In the genomic region with DNA sequence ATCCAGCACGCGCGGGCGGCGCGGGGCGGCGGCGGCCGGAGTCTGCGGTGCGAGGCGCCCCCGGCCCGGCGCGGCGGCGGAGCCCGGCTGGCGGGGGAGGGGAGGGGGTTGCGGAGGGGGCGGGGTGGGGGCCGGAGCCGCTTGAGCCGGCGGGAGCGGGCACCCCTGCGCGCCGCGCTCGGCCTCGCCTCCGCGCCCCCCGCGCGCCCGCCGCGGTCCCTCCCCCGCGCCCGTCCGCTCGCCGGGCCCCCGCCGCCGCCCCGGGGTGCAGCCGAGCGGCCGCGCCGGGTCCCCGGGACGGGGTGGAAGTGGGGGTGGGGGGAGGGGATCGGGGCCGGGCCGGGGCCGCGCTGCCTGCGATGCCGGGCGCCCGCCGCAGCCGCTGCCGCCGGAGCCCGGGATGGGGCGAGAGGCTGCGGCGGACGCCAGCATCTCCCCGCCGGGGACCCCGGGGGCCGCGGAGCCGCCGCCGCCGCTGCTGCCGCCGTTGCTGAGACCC, we compare ENCODE assay signal across 10 cellular contexts. TPM values are rescaled to one million over a fixed set of nuclear protein-coding genes. Genes with fewer than 3 reads are reported as not detected.
DNase-seq lines count a peak whose midpoint lies in the region; ATAC-seq, FAIRE-seq and TF ChIP-seq lines count a peak whose summit lies in the region.
"Had no signal": no experiment of that assay in that cellular context is flagged by ENCODE, and none has a peak within 500 bp of the region (broad histone marks: within the 10 kb centered on the region; RNA-seq: fewer than 3 reads in every experiment).

No MANE protein-coding gene starts in this region.

- H3K4me1 Mint-ChIP-seq in CD4-positive, alpha-beta T cell (ENCODE audit: low read depth), result peaks cover 21% of the 10 kb centered on the region
- H3K4me1 Mint-ChIP-seq in osteocyte (ENCODE audit: unreplicated experiment), result peaks cover 37% of the 10 kb centered on the region

- TF ChIP-seq POLR2A in endothelial cell of umbilical vein (IDR thresholded peaks at IDR 0.05; ENCODE audit: low read depth, low read length) (no peak), ovary (IDR thresholded peaks at IDR 0.05) (no peak)

- H3K27me3 ChIP-seq in CD4-positive, alpha-beta T cell (ENCODE audit: control insufficient read depth, insufficient read depth, low read length), result peaks cover 24% of the 10 kb centered on the region
- H3K27me3 ChIP-seq in endothelial cell of umbilical vein (ENCODE audit: control insufficient read depth in 2 of 2, insufficient read depth in 2 of 2, low read length in 2 of 2) (peaks cover 26 to 28% of the 10 kb centered on the region in 2 experiments), ovary (peaks cover 2% of the 10 kb centered on the region)

- H3K27me3 Mint-ChIP-seq in CD4-positive, alpha-beta T cell, result peaks cover 47% of the 10 kb centered on the region
- no peaks in the 10 kb centered on the region for H3K27me3 Mint-ChIP-seq in osteocyte (ENCODE audit: unreplicated experiment)

- H2AFZ ChIP-seq in endothelial cell of umbilical vein (ENCODE audit: low read depth, low read length), result no peak overlapping the region

- H3K4me1 ChIP-seq in endothelial cell of umbilical vein (ENCODE audit: control insufficient read depth, extremely low read depth, insufficient read depth, low read length) (no peaks in the 10 kb centered on the region), ovary (ENCODE audit: insufficient read depth) (no peaks in the 10 kb centered on the region)

- H3K9ac ChIP-seq in endothelial cell of umbilical vein (replicated peaks; ENCODE audit: extremely low read depth, insufficient read depth, low read length), result no peak overlapping the region

- H3K4me3 ChIP-seq in endothelial cell of umbilical vein (replicated peaks in 1 of 3; ENCODE audit: insufficient read depth in 1 of 3, low read depth in 1 of 3, low read length in 3 of 3) (no peak overlapping the region), ovary (peak overlapping the region; percentile 29)

- no peak overlapping the region for H3K4me2 ChIP-seq in endothelial cell of umbilical vein (ENCODE audit: insufficient read depth, low read length)

- intact Hi-C loops in CD4-positive, alpha-beta T cell (cut with DNase I, micrococcal nuclease), result loop anchor here in 1 of 2 experiments (5.0 kb wide), 1 partner anchor 55 kb away; no protein-coding TSS in a partner anchor
- intact Hi-C loops in endothelial cell of umbilical vein (cut with micrococcal nuclease), result no loop called here
- intact Hi-C loops in ovary (cut with DNase I), result no loop called here

- dilution Hi-C loops in endothelial cell of umbilical vein (cut with MboI; ENCODE audit: extremely low pct_ligation_motif_present, low sequenced_read_pairs), result no loop called here

- ATAC-seq in CD4-positive, alpha-beta T cell (ENCODE audit: poor library complexity), result peak; percentile 12
- ATAC-seq in HG02759 (IDR thresholded peaks at IDR 0.05; ENCODE audit: unreplicated experiment) (peak; percentile 38), GM21825 (IDR thresholded peaks at IDR 0.05; ENCODE audit: unreplicated experiment) (no peak)

- no peak for TF ChIP-seq CTCF in CD4-positive, alpha-beta T cell (IDR thresholded peaks at IDR 0.05)
- TF ChIP-seq CTCF in endothelial cell of umbilical vein (IDR thresholded peaks at IDR 0.05; ENCODE audit: extremely low read depth in 1 of 2, insufficient read depth in 1 of 2, low read depth in 1 of 2, low read length in 2 of 2) (no peak), ovary (IDR thresholded peaks at IDR 0.05) (no peak), osteocyte (IDR thresholded peaks at IDR 0.05) (no peak)

- POLR2A ChIA-PET in CD4-positive, alpha-beta T cell (lab: Charles Lee), result no interaction called here
- POLR2A ChIA-PET in endothelial cell of umbilical vein (lab: Charles Lee), result no interaction called here

- CTCF ChIA-PET in CD4-positive, alpha-beta T cell (lab: Charles Lee), result no interaction called here
- CTCF ChIA-PET in endothelial cell of umbilical vein (lab: Charles Lee), result no interaction called here

- 2 to 3% methylated on average over 23 to 76 of the region's 88 CpGs; no CpG with 5 or more reads in 1 of the 3 donors for WGBS in ovary, 3 donors

- H4K20me1 ChIP-seq in endothelial cell of umbilical vein (replicated peaks; ENCODE audit: control insufficient read depth, extremely low read depth, insufficient read depth, low read length), result no peaks in the 10 kb centered on the region

- no peak for DNase-seq in CD4-positive, alpha-beta T cell
- no peak for DNase-seq in endothelial cell of umbilical vein (ENCODE audit: low read depth, low spot score)
- no peak for DNase-seq in ovary
- DNase-seq in NOMO-1 (lab: John Stamatoyannopoulos, UW; ENCODE audit: unreplicated experiment in 2 of 2), result no peak
- no peak for DNase-seq in osteocyte (ENCODE audit: extremely low spot score, unreplicated experiment)
- no peak for DNase-seq in NCI-H345 (lab: John Stamatoyannopoulos, UW)
- DNase-seq: hippocampal formation, NCI-H2029 treated with DMSO at 0.1 percent for 48 hours had no signal

- no peak overlapping the region for H3K27ac ChIP-seq in CD4-positive, alpha-beta T cell (ENCODE audit: low read depth, low read length)
- no peak overlapping the region for H3K27ac ChIP-seq in endothelial cell of umbilical vein (ENCODE audit: insufficient read depth, low read depth, low read length)
- no peak overlapping the region for H3K27ac ChIP-seq in ovary

- H3K36me3 ChIP-seq in endothelial cell of umbilical vein (ENCODE audit: control insufficient read depth in 2 of 2, extremely low read depth in 1 of 2, insufficient read depth in 2 of 2, low read length in 2 of 2) (no peaks in the 10 kb centered on the region), ovary (no peaks in the 10 kb centered on the region)

- H3K79me2 ChIP-seq in endothelial cell of umbilical vein (ENCODE audit: control insufficient read depth, insufficient read depth, low read length), result no peaks in the 10 kb centered on the region

- H3K9me1 ChIP-seq in endothelial cell of umbilical vein (replicated peaks; ENCODE audit: control insufficient read depth, extremely low read depth, insufficient read depth, low read length), result no peaks in the 10 kb centered on the region

- BruUV-seq in endothelial cell of umbilical vein (replicated peaks; lab: Mats Ljungman, UMichigan), result no TSS peak

- no peak for TF ChIP-seq EP300 in ovary (IDR thresholded peaks at IDR 0.05)

- no peaks in the 10 kb centered on the region for H3K36me3 Mint-ChIP-seq in CD4-positive, alpha-beta T cell (ENCODE audit: low read depth)
- H3K36me3 Mint-ChIP-seq in osteocyte (ENCODE audit: unreplicated experiment), result no peaks in the 10 kb centered on the region

- FAIRE-seq in endothelial cell of umbilical vein (lab: Jason Lieb, UNC), result no peak

- H3K4me3 Mint-ChIP-seq in CD4-positive, alpha-beta T cell, result no peak overlapping the region
- H3K4me3 Mint-ChIP-seq in osteocyte (ENCODE audit: unreplicated experiment), result no peak overlapping the region

- no peaks in the 10 kb centered on the region for H3K9me3 ChIP-seq in CD4-positive, alpha-beta T cell (ENCODE audit: control insufficient read depth, low read length)
- no peaks in the 10 kb centered on the region for H3K9me3 ChIP-seq in endothelial cell of umbilical vein (replicated peaks; ENCODE audit: control insufficient read depth, insufficient read depth, low read length)
- no peaks in the 10 kb centered on the region for H3K9me3 ChIP-seq in ovary

- no peaks in the 10 kb centered on the region for H3K9me3 Mint-ChIP-seq in CD4-positive, alpha-beta T cell
- no peaks in the 10 kb centered on the region for H3K9me3 Mint-ChIP-seq in osteocyte (ENCODE audit: unreplicated experiment)

- no peak overlapping the region for H3K27ac Mint-ChIP-seq in CD4-positive, alpha-beta T cell
- H3K27ac Mint-ChIP-seq in osteocyte (ENCODE audit: unreplicated experiment), result no peak overlapping the region

TF ChIP-seq in endothelial cell of umbilical vein, 7 proteins besides CTCF, POLR2A, EP300 and RAD21 (continues in another document):
- peak; percentile 23 for TF ChIP-seq EZH2 (IDR thresholded peaks at IDR 0.05; ENCODE audit: borderline replicate concordance, low read depth, low read length, severe bottlenecking)

RNA-seq across cellular contexts. Expression of gene MGAT3, which starts 0.3 kb away (rescaled TPM):
- total RNA-seq in CD4-positive, alpha-beta T cell, result under 1 TPM in 1 of 2 experiments, not detected in 1; 0.17 TPM
- total RNA-seq in endothelial cell of umbilical vein (not detected in 2 replicates), ovary (1 to 10 TPM in 5 of 7 donors, under 1 TPM in 2; 0.91 to 5.9 (median 1.1) TPM), osteocyte (9.4 and 10.9 TPM in 2 replicates)
- polyA plus RNA-seq in endothelial cell of umbilical vein (not detected in 2 replicates), ovary (1 to 10 TPM; 2.1 to 2.3 TPM)
- polyA plus RNA-seq in endothelial cell of umbilical vein (2011; cell fraction: cytosol; rRNA removed), result not detected in 2 replicates
- polyA plus RNA-seq in endothelial cell of umbilical vein (2011; cell fraction: nucleus; rRNA removed), result not detected in 2 replicates
- not detected in 2 replicates for polyA plus RNA-seq in endothelial cell of umbilical vein (2012)
- polyA minus RNA-seq in endothelial cell of umbilical vein, result 0.17 and 0.29 TPM in 2 replicates
- polyA minus RNA-seq in endothelial cell of umbilical vein (2011; cell fraction: cytosol; rRNA and poly(A)+ RNA removed), result not detected
- not detected in 2 replicates for polyA minus RNA-seq in endothelial cell of umbilical vein (2011; cell fraction: nucleus; rRNA and poly(A)+ RNA removed)

RNA-seq across cellular contexts. Expression of gene MIEF1, which starts 45.0 kb away (rescaled TPM):
- 10 to 100 TPM; 19.8 to 20.4 TPM for total RNA-seq in CD4-positive, alpha-beta T cell
- total RNA-seq in endothelial cell of umbilical vein (24.7 and 31.1 TPM in 2 replicates), ovary (10 to 100 TPM; 13.1 to 23.9 (median 19.9) TPM), osteocyte (24.8 and 25.8 TPM in 2 replicates)
- polyA plus RNA-seq in endothelial cell of umbilical vein (14.2 and 14.8 TPM in 2 replicates), ovary (10 to 100 TPM; 11.4 to 19.2 TPM)
- 13.2 and 13.6 TPM in 2 replicates for polyA plus RNA-seq in endothelial cell of umbilical vein (2011; cell fraction: cytosol; rRNA removed)
- 10.4 and 11.0 TPM in 2 replicates for polyA plus RNA-seq in endothelial cell of umbilical vein (2011; cell fraction: nucleus; rRNA removed)
- 16.4 and 18.8 TPM in 2 replicates for polyA plus RNA-seq in endothelial cell of umbilical vein (2012)
- polyA minus RNA-seq in endothelial cell of umbilical vein, result 28.1 and 29.4 TPM in 2 replicates
- polyA minus RNA-seq in endothelial cell of umbilical vein (2011; cell fraction: cytosol; rRNA and poly(A)+ RNA removed), result 16.6 TPM
- polyA minus RNA-seq in endothelial cell of umbilical vein (2011; cell fraction: nucleus; rRNA and poly(A)+ RNA removed), result 7.9 and 11.6 TPM in 2 replicates

RNA-seq across cellular contexts. Expression of gene TAB1, which starts 57.5 kb away (rescaled TPM):
- total RNA-seq in CD4-positive, alpha-beta T cell, result 10 to 100 TPM; 19.8 to 20.1 TPM
- total RNA-seq in endothelial cell of umbilical vein (18.5 and 22.8 TPM in 2 replicates), ovary (10 to 100 TPM; 20.3 to 39.2 (median 30.6) TPM), osteocyte (30.6 and 30.7 TPM in 2 replicates)
- polyA plus RNA-seq in endothelial cell of umbilical vein (29.3 and 31.6 TPM in 2 replicates), ovary (10 to 100 TPM; 10.7 to 29.5 TPM)
- 17.6 and 20.1 TPM in 2 replicates for polyA plus RNA-seq in endothelial cell of umbilical vein (2011; cell fraction: cytosol; rRNA removed)
- 18.7 and 20.2 TPM in 2 replicates for polyA plus RNA-seq in endothelial cell of umbilical vein (2011; cell fraction: nucleus; rRNA removed)
- 13.5 and 15.9 TPM in 2 replicates for polyA plus RNA-seq in endothelial cell of umbilical vein (2012)
- 15.8 and 24.2 TPM in 2 replicates for polyA minus RNA-seq in endothelial cell of umbilical vein
- polyA minus RNA-seq in endothelial cell of umbilical vein (2011; cell fraction: cytosol; rRNA and poly(A)+ RNA removed), result 11.2 TPM
- polyA minus RNA-seq in endothelial cell of umbilical vein (2011; cell fraction: nucleus; rRNA and poly(A)+ RNA removed), result 8.4 and 10.6 TPM in 2 replicates
